In genomic region chr13:24233351-24233901, GRCh38 we compare ENCODE assay signal across 1 cellular context.
TF ChIP-seq lines count a peak whose summit lies in the region.

No MANE protein-coding gene starts in this region.

TF ChIP-seq in GM23338, 12 proteins besides CTCF, POLR2A, EP300 and RAD21 (continued from another document):
- TF ChIP-seq ZNF462 (CRISPR knock-in tag; IDR thresholded peaks at IDR 0.05) (no peak), ZNF114 (CRISPR knock-in tag; IDR thresholded peaks at IDR 0.05) (no peak)
